Comparison of ENCODE assay signal across 1 cellular context in genomic region chr6:26388441-26388840, GRCh38.
TF ChIP-seq lines count a peak whose summit lies in the region.

No MANE protein-coding gene starts in this region.

TF ChIP-seq in IMR-90, 13 proteins besides CTCF, POLR2A, EP300 and RAD21:
- TF ChIP-seq CEBPB (IDR thresholded peaks at IDR 0.05; ENCODE audit: low read depth, low read length) (peak; percentile 47; the same call in 1 of the 2 replicates), BHLHE40 (IDR thresholded peaks at IDR 0.05; ENCODE audit: low read depth, low read length) (no peak)
